In the genomic region with DNA sequence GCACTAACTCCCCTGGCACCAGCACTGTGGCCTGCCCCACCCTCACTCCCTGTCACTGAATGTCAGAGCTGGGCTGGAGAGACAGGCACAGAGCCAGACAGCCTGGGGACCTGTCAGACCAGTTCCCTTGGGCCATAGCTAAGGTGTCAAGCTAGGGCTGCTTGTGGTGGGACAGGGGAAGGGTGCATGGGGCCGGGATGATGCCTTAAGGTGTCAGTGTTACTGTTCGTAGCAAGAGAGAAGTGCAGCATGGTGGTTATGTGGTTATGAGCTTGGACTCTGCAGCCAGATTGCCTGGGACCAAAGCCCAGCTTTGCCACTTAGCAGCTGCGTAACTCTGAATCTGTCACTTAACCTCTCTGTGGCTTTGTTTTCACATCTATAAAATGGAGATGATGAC, we compare ENCODE assay signal across 9 cellular contexts. TPM values are rescaled to one million over a fixed set of nuclear protein-coding genes. Genes with fewer than 3 reads are reported as not detected.
DNase-seq lines count a peak whose midpoint lies in the region; ATAC-seq, FAIRE-seq and TF ChIP-seq lines count a peak whose summit lies in the region.
"Had no signal": no experiment of that assay in that cellular context is flagged by ENCODE, and none has a peak within 500 bp of the region (broad histone marks: within the 10 kb centered on the region; RNA-seq: fewer than 3 reads in every experiment).

No MANE protein-coding gene starts in this region.

- DNase-seq in cardiac septum (ENCODE audit: low spot score) (peak; percentile 77), Right ventricle myocardium inferior (ENCODE audit: missing footprints) (no peak), NCI-H2029 treated with DMSO at 0.1 percent for 48 hours (lab: John Stamatoyannopoulos, UW) (peak; percentile 74), keratinocyte (ENCODE audit: low read depth, low spot score) (no peak), foreskin fibroblast (no peak), DMS79 (lab: John Stamatoyannopoulos, UW) (no peak), mesenteric fat pad (ENCODE audit: low spot score) (no peak)
- no peak for DNase-seq in activated naive CD4-positive, alpha-beta T cell treated with Interleukin-2 at 50 U/mL for 16 hours

- no peaks in the 10 kb centered on the region for H3K79me2 ChIP-seq in keratinocyte (ENCODE audit: control insufficient read depth, insufficient read depth, low read length)

- H3K4me2 ChIP-seq in keratinocyte (ENCODE audit: control insufficient read depth, extremely low read depth, insufficient read depth, low read depth, low read length), result peak overlapping the region; percentile 80

- FAIRE-seq in keratinocyte (lab: Jason Lieb, UNC), result no peak

- ATAC-seq in Right ventricle myocardium inferior, result no peak

- H3K36me3 ChIP-seq in keratinocyte (ENCODE audit: control insufficient read depth in 2 of 2, extremely low read depth in 1 of 2, insufficient read depth in 2 of 2, low read length in 2 of 2), result peaks cover under 1 to 2% of the 10 kb centered on the region in 2 experiments

- TF ChIP-seq CTCF in keratinocyte (optimal IDR thresholded peaks at IDR 0.05 in 1 of 3, IDR thresholded peaks at IDR 0.05 in 1 of 3, conservative IDR thresholded peaks at IDR 0.05 in 1 of 3; ENCODE audit: extremely low read depth in 1 of 3, insufficient read depth in 2 of 3, low read length in 3 of 3) (no peak), foreskin fibroblast (IDR thresholded peaks at IDR 0.05; ENCODE audit: low read depth, low read length) (no peak)

- no peaks in the 10 kb centered on the region for H4K20me1 ChIP-seq in keratinocyte (ENCODE audit: control insufficient read depth, extremely low read depth, insufficient read depth, low read length)

- peaks cover 4% of the 10 kb centered on the region for H3K9me1 ChIP-seq in keratinocyte (ENCODE audit: control insufficient read depth, extremely low read depth, insufficient read depth, low read length)

- H3K4me1 ChIP-seq in keratinocyte (ENCODE audit: control insufficient read depth, extremely low read depth, insufficient read depth, low read length), result peaks cover 73% of the 10 kb centered on the region

- H3K27me3 ChIP-seq in keratinocyte (ENCODE audit: control insufficient read depth, extremely low read depth, insufficient read depth, low read length), result no peaks in the 10 kb centered on the region

- no peak overlapping the region for H3K9ac ChIP-seq in keratinocyte (ENCODE audit: control insufficient read depth, extremely low read depth, insufficient read depth, low read length)

- dilution Hi-C loops in keratinocyte (cut with MboI; ENCODE audit: extremely low pct_ligation_motif_present, low sequenced_read_pairs), result no loop called here

- H3K4me3 ChIP-seq in keratinocyte (ENCODE audit: control insufficient read depth in 2 of 3, extremely low read depth in 1 of 3, insufficient read depth in 2 of 3, low read depth in 1 of 3, low read length in 3 of 3), result peak overlapping the region in 1 of 3 experiments; percentile 28
- no peak overlapping the region for H3K4me3 ChIP-seq in foreskin fibroblast (ENCODE audit: low read depth in 1 of 2, low read length in 2 of 2)

- H2AFZ ChIP-seq in keratinocyte (ENCODE audit: control insufficient read depth, low read length), result no peak overlapping the region

- intact Hi-C loops in cardiac septum (cut with DNase I) (no loop called here), Right ventricle myocardium inferior (cut with DNase I) (no loop called here)

- H3K27ac ChIP-seq in keratinocyte (ENCODE audit: control insufficient read depth, insufficient read depth, low read length), result peak overlapping the region; percentile 93

- H3K9me3 ChIP-seq in keratinocyte (ENCODE audit: control insufficient read depth, low read depth, low read length), result no peaks in the 10 kb centered on the region

RNA-seq across cellular contexts. Expression of a gene that starts 3.8 kb away (rescaled TPM):
- total RNA-seq in cardiac septum (26.3 TPM), Right ventricle myocardium inferior (37.3 TPM), mesenteric fat pad (79.4 TPM)
- polyA plus RNA-seq in keratinocyte, result 4.1 to 5.7 TPM (median 5.1 TPM) in 3 replicates
- polyA plus RNA-seq in keratinocyte (2011; ENCODE audit: low read depth), result 2.2 TPM
- 1.8 and 2.7 TPM in 2 replicates for polyA plus RNA-seq in keratinocyte (2011; cell fraction: cytosol; rRNA removed)
- polyA plus RNA-seq in keratinocyte (2011; cell fraction: nucleus; rRNA removed), result 13.1 and 17.2 TPM in 2 replicates
- 1.9 and 6.5 TPM in 2 replicates for polyA plus RNA-seq in keratinocyte (2012; ENCODE audit: low replicate concordance)
- 5.5 to 25.3 TPM (median 5.9 TPM) in 3 replicates for polyA minus RNA-seq in keratinocyte
- 8.1 TPM for polyA minus RNA-seq in keratinocyte (2011; cell fraction: cytosol; rRNA and poly(A)+ RNA removed)
- polyA minus RNA-seq in keratinocyte (2011; cell fraction: nucleus; rRNA and poly(A)+ RNA removed), result 5.7 and 7.1 TPM in 2 replicates

RNA-seq across cellular contexts. Expression of a gene that starts 18.2 kb away (rescaled TPM):
- total RNA-seq in cardiac septum (20.7 TPM), Right ventricle myocardium inferior (23.2 TPM), mesenteric fat pad (40.3 TPM)
- 7.8 to 15.3 TPM (median 8.1 TPM) in 3 replicates for polyA plus RNA-seq in keratinocyte
- 1.5 TPM for polyA plus RNA-seq in keratinocyte (2011; ENCODE audit: low read depth)
- 10.8 and 12.2 TPM in 2 replicates for polyA plus RNA-seq in keratinocyte (2011; cell fraction: cytosol; rRNA removed)
- polyA plus RNA-seq in keratinocyte (2011; cell fraction: nucleus; rRNA removed), result 14.4 and 18.3 TPM in 2 replicates
- 11.7 and 13.6 TPM in 2 replicates for polyA plus RNA-seq in keratinocyte (2012; ENCODE audit: low replicate concordance)
- polyA minus RNA-seq in keratinocyte, result 12.8 to 29.3 TPM (median 16.5 TPM) in 3 replicates
- 16.5 TPM for polyA minus RNA-seq in keratinocyte (2011; cell fraction: cytosol; rRNA and poly(A)+ RNA removed)
- polyA minus RNA-seq in keratinocyte (2011; cell fraction: nucleus; rRNA and poly(A)+ RNA removed), result 5.4 and 5.8 TPM in 2 replicates

RNA-seq across cellular contexts. Expression of a gene that starts 29.6 kb away (rescaled TPM):
- 0.24 TPM for total RNA-seq in cardiac septum
- total RNA-seq in Right ventricle myocardium inferior, result not detected
- 0.28 to 0.35 TPM (median 0.33 TPM) in 3 replicates for polyA plus RNA-seq in keratinocyte
- polyA plus RNA-seq in keratinocyte (2011; ENCODE audit: low read depth), result not detected
- polyA plus RNA-seq in keratinocyte (2011; cell fraction: cytosol; rRNA removed), result 0.04 TPM in 2 replicates
- polyA plus RNA-seq in keratinocyte (2011; cell fraction: nucleus; rRNA removed), result 0.83 and 0.99 TPM in 2 replicates
- polyA plus RNA-seq in keratinocyte (2012; ENCODE audit: low replicate concordance), result 0.13 and 0.24 TPM in 2 replicates
- polyA minus RNA-seq in keratinocyte, result 0.23 to 0.61 TPM in 2 of 3 replicates, not detected in the other
- not detected for polyA minus RNA-seq in keratinocyte (2011; cell fraction: cytosol; rRNA and poly(A)+ RNA removed)
- polyA minus RNA-seq in keratinocyte (2011; cell fraction: nucleus; rRNA and poly(A)+ RNA removed), result 0.47 and 1.1 TPM in 2 replicates
- total RNA-seq in mesenteric fat pad, result 1.4 TPM
- polyA plus RNA-seq: liver had no signal

RNA-seq across cellular contexts. Expression of a gene that starts 49.1 kb away (rescaled TPM):
- 21.0 TPM for total RNA-seq in cardiac septum
- 24.4 TPM for total RNA-seq in Right ventricle myocardium inferior
- 10.2 to 22.9 TPM (median 11.8 TPM) in 3 replicates for polyA plus RNA-seq in keratinocyte
- polyA plus RNA-seq in keratinocyte (2011; ENCODE audit: low read depth), result 54.5 TPM
- polyA plus RNA-seq in keratinocyte (2011; cell fraction: cytosol; rRNA removed), result 9.6 and 19.9 TPM in 2 replicates
- polyA plus RNA-seq in keratinocyte (2011; cell fraction: nucleus; rRNA removed), result 12.4 and 17.7 TPM in 2 replicates
- polyA plus RNA-seq in keratinocyte (2012; ENCODE audit: low replicate concordance), result 10.8 and 16.3 TPM in 2 replicates
- polyA minus RNA-seq in keratinocyte, result 0.39 to 10.7 TPM (median 3.2 TPM) in 3 replicates
- polyA minus RNA-seq in keratinocyte (2011; cell fraction: cytosol; rRNA and poly(A)+ RNA removed), result 3.8 TPM
- polyA minus RNA-seq in keratinocyte (2011; cell fraction: nucleus; rRNA and poly(A)+ RNA removed), result 5.4 and 12.2 TPM in 2 replicates
- 17.6 TPM for total RNA-seq in mesenteric fat pad

Comparison
In these comparisons a context has a peak if more than half of its experiments do, and no peak if none do; other contexts are left out.
1. DNase-seq: peak in cardiac septum (single experiment) and NCI-H2029 treated with DMSO at 0.1 percent for 48 hours (single experiment); none in Right ventricle myocardium inferior (single experiment), keratinocyte (single experiment), foreskin fibroblast (0 of 2), DMS79 (single experiment), activated naive CD4-positive, alpha-beta T cell treated with Interleukin-2 at 50 U/mL for 16 hours (single experiment) and mesenteric fat pad (single experiment).